Comparison of ENCODE assay signal across 1 cellular context in the genomic region with DNA sequence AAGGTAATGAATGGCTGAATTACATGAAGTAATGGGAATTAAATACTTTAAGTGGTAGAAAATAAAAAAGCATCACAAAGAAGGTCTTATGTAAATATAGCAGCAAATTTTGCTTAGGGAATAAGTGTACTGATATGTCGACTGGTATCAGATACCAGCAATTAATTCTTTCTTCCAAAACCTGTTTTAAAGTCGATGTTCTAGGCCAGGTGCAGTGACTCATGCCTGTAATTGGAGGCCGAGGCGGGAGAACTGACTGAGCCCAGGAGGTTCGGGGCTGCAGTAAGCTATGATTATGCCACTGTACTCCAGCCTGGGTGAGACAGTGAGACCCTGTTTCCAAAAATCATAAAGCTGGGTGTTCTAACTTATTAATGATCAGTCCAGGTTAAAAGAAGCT.
TF ChIP-seq lines count a peak whose summit lies in the region.

No MANE protein-coding gene starts in this region.

TF ChIP-seq in WTC11, 78 proteins besides CTCF, POLR2A, EP300 and RAD21 (continued from another document):
- TF ChIP-seq, protein P1, sequence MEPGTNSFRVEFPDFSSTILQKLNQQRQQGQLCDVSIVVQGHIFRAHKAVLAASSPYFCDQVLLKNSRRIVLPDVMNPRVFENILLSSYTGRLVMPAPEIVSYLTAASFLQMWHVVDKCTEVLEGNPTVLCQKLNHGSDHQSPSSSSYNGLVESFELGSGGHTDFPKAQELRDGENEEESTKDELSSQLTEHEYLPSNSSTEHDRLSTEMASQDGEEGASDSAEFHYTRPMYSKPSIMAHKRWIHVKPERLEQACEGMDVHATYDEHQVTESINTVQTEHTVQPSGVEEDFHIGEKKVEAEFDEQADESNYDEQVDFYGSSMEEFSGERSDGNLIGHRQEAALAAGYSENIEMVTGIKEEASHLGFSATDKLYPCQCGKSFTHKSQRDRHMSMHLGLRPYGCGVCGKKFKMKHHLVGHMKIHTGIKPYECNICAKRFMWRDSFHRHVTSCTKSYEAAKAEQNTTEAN (CRISPR knock-in tag; IDR thresholded peaks at IDR 0.05) = no peak
